In genomic region chr12:4910502-4911315, GRCh38 we compare ENCODE assay signal across 1 cellular context.
TF ChIP-seq lines count a peak whose summit lies in the region.

No MANE protein-coding gene starts in this region.

TF ChIP-seq in IMR-90, 13 proteins besides CTCF, POLR2A, EP300 and RAD21 (continued from another document):
- TF ChIP-seq BHLHE40 (IDR thresholded peaks at IDR 0.05; ENCODE audit: low read depth, low read length), result no peak
- TF ChIP-seq FOS (IDR thresholded peaks at IDR 0.05; ENCODE audit: low read depth, low read length), result no peak
- TF ChIP-seq RCOR1 (IDR thresholded peaks at IDR 0.05; ENCODE audit: insufficient replicate concordance, low read length), result no peak
- no peak for TF ChIP-seq MAZ (IDR thresholded peaks at IDR 0.05; ENCODE audit: borderline replicate concordance, low read depth, low read length)
- TF ChIP-seq SMC3 (IDR thresholded peaks at IDR 0.05; ENCODE audit: low read depth, low read length), result no peak
- TF ChIP-seq CEBPB (IDR thresholded peaks at IDR 0.05; ENCODE audit: low read depth, low read length), result no peak
- TF ChIP-seq CHD1 (IDR thresholded peaks at IDR 0.05; ENCODE audit: low read depth, low read length), result no peak
- no peak for TF ChIP-seq MXI1 (IDR thresholded peaks at IDR 0.05; ENCODE audit: borderline replicate concordance, low read depth, low read length)
- TF ChIP-seq RFX5 (IDR thresholded peaks at IDR 0.05; ENCODE audit: low read depth, low read length), result no peak
